Comparison of ENCODE assay signal across 1 cellular context in the genomic region with DNA sequence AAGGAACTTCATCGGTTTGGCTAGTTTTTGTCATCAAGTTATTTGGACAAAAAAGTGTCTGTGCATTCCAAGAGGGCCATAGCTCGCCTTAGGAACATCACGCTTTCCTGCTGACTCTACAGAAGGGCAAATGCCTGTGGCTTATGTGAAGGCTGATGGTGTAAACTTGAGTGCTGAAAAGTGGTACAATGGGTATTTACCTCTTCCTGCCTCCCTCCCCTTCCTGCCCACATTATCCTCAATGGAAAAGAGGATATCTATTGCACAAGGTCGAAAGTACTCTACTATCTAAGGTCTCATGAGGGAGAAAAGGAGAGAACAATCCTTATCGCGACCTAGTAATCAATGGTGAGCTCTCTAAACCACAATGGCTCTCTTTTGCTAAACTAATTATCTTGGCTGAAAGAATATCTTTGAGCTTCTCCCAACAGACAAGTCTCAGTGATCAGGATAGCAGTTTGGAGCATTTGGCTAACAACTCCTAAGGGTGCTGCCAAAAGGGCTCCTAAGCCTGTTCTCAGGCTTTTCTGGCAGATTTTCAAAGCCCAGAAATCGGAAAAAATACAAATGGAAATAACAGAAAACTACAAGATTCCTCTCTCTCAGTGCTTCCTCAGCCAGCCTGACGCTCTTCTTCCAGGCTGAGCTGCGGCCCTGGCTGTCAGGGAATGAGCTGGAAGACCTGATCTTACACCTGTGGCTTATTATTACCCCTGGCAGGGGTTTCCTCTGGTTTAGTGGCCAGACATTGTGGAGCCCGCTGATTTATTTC.
TF ChIP-seq lines count a peak whose summit lies in the region.

No MANE protein-coding gene starts in this region.

TF ChIP-seq in HepG2, 621 proteins besides CTCF, POLR2A, EP300 and RAD21 (continued from another document):
- TF ChIP-seq, protein P1, sequence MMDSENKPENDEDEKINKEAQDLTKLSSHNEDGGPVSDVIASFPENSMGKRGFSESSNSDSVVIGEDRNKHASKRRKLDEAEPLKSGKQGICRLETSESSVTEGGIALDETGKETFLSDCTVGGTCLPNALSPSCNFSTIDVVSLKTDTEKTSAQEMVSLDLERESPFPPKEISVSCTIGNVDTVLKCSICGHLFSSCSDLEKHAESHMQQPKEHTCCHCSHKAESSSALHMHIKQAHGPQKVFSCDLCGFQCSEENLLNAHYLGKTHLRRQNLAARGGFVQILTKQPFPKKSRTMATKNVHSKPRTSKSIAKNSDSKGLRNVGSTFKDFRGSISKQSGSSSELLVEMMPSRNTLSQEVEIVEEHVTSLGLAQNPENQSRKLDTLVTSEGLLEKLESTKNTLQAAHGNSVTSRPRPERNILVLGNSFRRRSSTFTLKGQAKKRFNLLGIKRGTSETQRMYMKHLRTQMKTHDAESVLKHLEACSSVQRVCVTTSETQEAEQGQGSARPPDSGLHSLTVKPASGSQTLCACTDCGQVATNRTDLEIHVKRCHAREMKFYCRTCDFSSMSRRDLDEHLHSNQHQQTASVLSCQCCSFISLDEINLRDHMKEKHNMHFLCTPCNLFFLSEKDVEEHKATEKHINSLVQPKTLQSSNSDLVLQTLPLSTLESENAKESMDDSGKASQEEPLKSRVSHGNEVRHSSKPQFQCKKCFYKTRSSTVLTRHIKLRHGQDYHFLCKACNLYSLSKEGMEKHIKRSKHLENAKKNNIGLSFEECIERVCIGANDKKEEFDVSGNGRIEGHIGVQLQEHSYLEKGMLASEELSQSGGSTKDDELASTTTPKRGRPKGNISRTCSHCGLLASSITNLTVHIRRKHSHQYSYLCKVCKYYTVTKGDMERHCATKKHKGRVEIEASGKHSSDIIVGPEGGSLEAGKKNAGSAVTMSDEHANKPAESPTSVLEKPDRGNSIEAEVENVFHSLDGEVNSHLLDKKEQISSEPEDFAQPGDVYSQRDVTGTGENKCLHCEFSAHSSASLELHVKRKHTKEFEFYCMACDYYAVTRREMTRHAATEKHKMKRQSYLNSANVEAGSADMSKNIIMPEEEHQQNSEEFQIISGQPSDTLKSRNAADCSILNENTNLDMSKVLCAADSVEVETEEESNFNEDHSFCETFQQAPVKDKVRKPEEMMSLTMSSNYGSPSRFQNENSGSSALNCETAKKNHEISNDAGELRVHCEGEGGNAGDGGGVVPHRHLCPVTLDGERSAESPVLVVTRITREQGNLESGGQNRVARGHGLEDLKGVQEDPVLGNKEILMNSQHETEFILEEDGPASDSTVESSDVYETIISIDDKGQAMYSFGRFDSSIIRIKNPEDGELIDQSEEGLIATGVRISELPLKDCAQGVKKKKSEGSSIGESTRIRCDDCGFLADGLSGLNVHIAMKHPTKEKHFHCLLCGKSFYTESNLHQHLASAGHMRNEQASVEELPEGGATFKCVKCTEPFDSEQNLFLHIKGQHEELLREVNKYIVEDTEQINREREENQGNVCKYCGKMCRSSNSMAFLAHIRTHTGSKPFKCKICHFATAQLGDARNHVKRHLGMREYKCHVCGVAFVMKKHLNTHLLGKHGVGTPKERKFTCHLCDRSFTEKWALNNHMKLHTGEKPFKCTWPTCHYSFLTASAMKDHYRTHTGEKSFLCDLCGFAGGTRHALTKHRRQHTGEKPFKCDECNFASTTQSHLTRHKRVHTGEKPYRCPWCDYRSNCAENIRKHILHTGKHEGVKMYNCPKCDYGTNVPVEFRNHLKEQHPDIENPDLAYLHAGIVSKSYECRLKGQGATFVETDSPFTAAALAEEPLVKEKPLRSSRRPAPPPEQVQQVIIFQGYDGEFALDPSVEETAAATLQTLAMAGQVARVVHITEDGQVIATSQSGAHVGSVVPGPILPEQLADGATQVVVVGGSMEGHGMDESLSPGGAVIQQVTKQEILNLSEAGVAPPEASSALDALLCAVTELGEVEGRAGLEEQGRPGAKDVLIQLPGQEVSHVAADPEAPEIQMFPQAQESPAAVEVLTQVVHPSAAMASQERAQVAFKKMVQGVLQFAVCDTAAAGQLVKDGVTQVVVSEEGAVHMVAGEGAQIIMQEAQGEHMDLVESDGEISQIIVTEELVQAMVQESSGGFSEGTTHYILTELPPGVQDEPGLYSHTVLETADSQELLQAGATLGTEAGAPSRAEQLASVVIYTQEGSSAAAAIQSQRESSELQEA (CRISPR knock-in tag; IDR thresholded peaks at IDR 0.05; ENCODE audit: not compliant biosample characterization), result no peak
- TF ChIP-seq, protein P2, sequence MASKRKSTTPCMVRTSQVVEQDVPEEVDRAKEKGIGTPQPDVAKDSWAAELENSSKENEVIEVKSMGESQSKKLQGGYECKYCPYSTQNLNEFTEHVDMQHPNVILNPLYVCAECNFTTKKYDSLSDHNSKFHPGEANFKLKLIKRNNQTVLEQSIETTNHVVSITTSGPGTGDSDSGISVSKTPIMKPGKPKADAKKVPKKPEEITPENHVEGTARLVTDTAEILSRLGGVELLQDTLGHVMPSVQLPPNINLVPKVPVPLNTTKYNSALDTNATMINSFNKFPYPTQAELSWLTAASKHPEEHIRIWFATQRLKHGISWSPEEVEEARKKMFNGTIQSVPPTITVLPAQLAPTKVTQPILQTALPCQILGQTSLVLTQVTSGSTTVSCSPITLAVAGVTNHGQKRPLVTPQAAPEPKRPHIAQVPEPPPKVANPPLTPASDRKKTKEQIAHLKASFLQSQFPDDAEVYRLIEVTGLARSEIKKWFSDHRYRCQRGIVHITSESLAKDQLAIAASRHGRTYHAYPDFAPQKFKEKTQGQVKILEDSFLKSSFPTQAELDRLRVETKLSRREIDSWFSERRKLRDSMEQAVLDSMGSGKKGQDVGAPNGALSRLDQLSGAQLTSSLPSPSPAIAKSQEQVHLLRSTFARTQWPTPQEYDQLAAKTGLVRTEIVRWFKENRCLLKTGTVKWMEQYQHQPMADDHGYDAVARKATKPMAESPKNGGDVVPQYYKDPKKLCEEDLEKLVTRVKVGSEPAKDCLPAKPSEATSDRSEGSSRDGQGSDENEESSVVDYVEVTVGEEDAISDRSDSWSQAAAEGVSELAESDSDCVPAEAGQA (IDR thresholded peaks at IDR 0.05; ENCODE audit: low read depth), result no peak
- TF ChIP-seq, protein P2 (CRISPR knock-in tag; IDR thresholded peaks at IDR 0.05; ENCODE audit: borderline replicate concordance), result no peak
- TF ChIP-seq ZKSCAN8 (CRISPR knock-in tag; IDR thresholded peaks at IDR 0.05; ENCODE audit: borderline replicate concordance) (no peak), ZNF432 (CRISPR knock-in tag; IDR thresholded peaks at IDR 0.05; ENCODE audit: borderline replicate concordance) (no peak), ARNT (IDR thresholded peaks at IDR 0.05) (no peak), FIP1L1 (IDR thresholded peaks at IDR 0.05; ENCODE audit: borderline replicate concordance, insufficient read depth, low read depth, low read length) (no peak), ZNF713 (CRISPR knock-in tag; IDR thresholded peaks at IDR 0.05) (no peak), RORA (CRISPR knock-in tag; IDR thresholded peaks at IDR 0.05) (no peak), SP4 (CRISPR knock-in tag; IDR thresholded peaks at IDR 0.05) (no peak), RXRA (CRISPR knock-in tag; IDR thresholded peaks at IDR 0.05) (no peak; the same call in 1 of the 2 replicates), ZSCAN12 (CRISPR knock-in tag; IDR thresholded peaks at IDR 0.05) (no peak), ZNF790 (CRISPR knock-in tag; IDR thresholded peaks at IDR 0.05; ENCODE audit: borderline replicate concordance) (no peak), ZMAT3 (CRISPR knock-in tag; conservative IDR thresholded peaks at IDR 0.05) (no peak), HDAC1 (CRISPR knock-in tag; IDR thresholded peaks at IDR 0.05) (0 out of 2 replicates have a peak, but pooled peaks have one; percentile 32), ZFX (CRISPR knock-in tag; IDR thresholded peaks at IDR 0.05; ENCODE audit: low read depth) (no peak), ZNF737 (CRISPR knock-in tag; IDR thresholded peaks at IDR 0.05; ENCODE audit: borderline replicate concordance) (no peak), NCOA5 (CRISPR knock-in tag; IDR thresholded peaks at IDR 0.05) (no peak)
- TF ChIP-seq, protein P3, sequence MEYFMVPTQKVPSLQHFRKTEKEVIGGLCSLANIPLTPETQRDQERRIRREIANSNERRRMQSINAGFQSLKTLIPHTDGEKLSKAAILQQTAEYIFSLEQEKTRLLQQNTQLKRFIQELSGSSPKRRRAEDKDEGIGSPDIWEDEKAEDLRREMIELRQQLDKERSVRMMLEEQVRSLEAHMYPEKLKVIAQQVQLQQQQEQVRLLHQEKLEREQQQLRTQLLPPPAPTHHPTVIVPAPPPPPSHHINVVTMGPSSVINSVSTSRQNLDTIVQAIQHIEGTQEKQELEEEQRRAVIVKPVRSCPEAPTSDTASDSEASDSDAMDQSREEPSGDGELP (IDR thresholded peaks at IDR 0.05; ENCODE audit: borderline replicate concordance, low read depth), result no peak
- TF ChIP-seq, protein P4, sequence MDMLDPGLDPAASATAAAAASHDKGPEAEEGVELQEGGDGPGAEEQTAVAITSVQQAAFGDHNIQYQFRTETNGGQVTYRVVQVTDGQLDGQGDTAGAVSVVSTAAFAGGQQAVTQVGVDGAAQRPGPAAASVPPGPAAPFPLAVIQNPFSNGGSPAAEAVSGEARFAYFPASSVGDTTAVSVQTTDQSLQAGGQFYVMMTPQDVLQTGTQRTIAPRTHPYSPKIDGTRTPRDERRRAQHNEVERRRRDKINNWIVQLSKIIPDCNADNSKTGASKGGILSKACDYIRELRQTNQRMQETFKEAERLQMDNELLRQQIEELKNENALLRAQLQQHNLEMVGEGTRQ (IDR thresholded peaks at IDR 0.05; ENCODE audit: low read depth, low read length), result no peak
- TF ChIP-seq, protein P4 (CRISPR knock-in tag; IDR thresholded peaks at IDR 0.05; ENCODE audit: borderline replicate concordance), result no peak
